ENCODE assay signal across 25 cellular contexts in genomic region chr5:130651440-130651839, GRCh38.
A peak's percentile ranks its signal among the peaks of the same experiment; 100 is the strongest.
DNase-seq lines count a peak whose midpoint lies in the region; ATAC-seq, FAIRE-seq and TF ChIP-seq lines count a peak whose summit lies in the region.
"Had no signal": no experiment of that assay in that cellular context is flagged by ENCODE, and none has a peak within 500 bp of the region (broad histone marks: within the 10 kb centered on the region; RNA-seq: fewer than 3 reads in every experiment).

No MANE protein-coding gene starts in this region.

- H3K9me3 ChIP-seq in breast epithelium (no peaks in the 10 kb centered on the region), endodermal cell (ENCODE audit: control insufficient read depth, low read length) (no peaks in the 10 kb centered on the region), keratinocyte (ENCODE audit: control insufficient read depth, low read depth, low read length) (no peaks in the 10 kb centered on the region)
- H3K9me3 ChIP-seq: BLaER1, Caco-2, Peyer's patch had no signal

- H3K27me3 ChIP-seq in breast epithelium (no peaks in the 10 kb centered on the region), endodermal cell (ENCODE audit: control insufficient read depth, insufficient read depth, low read length, poor library complexity, severe bottlenecking) (no peaks in the 10 kb centered on the region), keratinocyte (ENCODE audit: control insufficient read depth, extremely low read depth, insufficient read depth, low read length) (no peaks in the 10 kb centered on the region)
- H3K27me3 ChIP-seq: BLaER1, Peyer's patch had no signal

- H3K27ac Mint-ChIP-seq in MCF 10A (ENCODE audit: low read depth, unreplicated experiment) (peak overlapping the region; percentile 36), endodermal cell (no peak overlapping the region)
- no peak overlapping the region for H3K27ac Mint-ChIP-seq in activated CD4-positive, alpha-beta T cell treated with anti-CD3 and anti-CD28 coated beads for 36 hours
- H3K27ac Mint-ChIP-seq: CD4-positive, alpha-beta T cell; IgD-negative memory B cell had no signal

- no peak overlapping the region for H2AFZ ChIP-seq in keratinocyte (ENCODE audit: control insufficient read depth, low read length)
- H2AFZ ChIP-seq: GM23248 had no signal

- dilution Hi-C loops in keratinocyte (cut with MboI; ENCODE audit: extremely low pct_ligation_motif_present, low sequenced_read_pairs), result no loop called here

- TF ChIP-seq CTCF in MCF 10A (IDR thresholded peaks at IDR 0.05; ENCODE audit: unreplicated experiment), result no peak
- no peak for TF ChIP-seq CTCF in breast epithelium (IDR thresholded peaks at IDR 0.05)
- TF ChIP-seq CTCF in endodermal cell (conservative IDR thresholded peaks at IDR 0.05), result no peak
- no peak for TF ChIP-seq CTCF in keratinocyte (optimal IDR thresholded peaks at IDR 0.05 in 1 of 3, IDR thresholded peaks at IDR 0.05 in 1 of 3, conservative IDR thresholded peaks at IDR 0.05 in 1 of 3; ENCODE audit: extremely low read depth in 1 of 3, insufficient read depth in 2 of 3, low read length in 3 of 3)

- H4K20me1 ChIP-seq in keratinocyte (ENCODE audit: control insufficient read depth, extremely low read depth, insufficient read depth, low read length), result no peaks in the 10 kb centered on the region
- H4K20me1 ChIP-seq: BLaER1 had no signal

- H3K9ac ChIP-seq in endodermal cell (ENCODE audit: extremely low read depth, low read length, poor library complexity, severe bottlenecking), result no peak overlapping the region
- no peak overlapping the region for H3K9ac ChIP-seq in keratinocyte (ENCODE audit: control insufficient read depth, extremely low read depth, insufficient read depth, low read length)
- H3K9ac ChIP-seq: BLaER1, GM23248 had no signal

- POLR2A ChIA-PET in MCF 10A (lab: Yijun Ruan, JAX), result no interaction called here
- POLR2A ChIA-PET in activated CD4-positive, alpha-beta T cell treated with anti-CD3 and anti-CD28 coated beads for 36 hours (lab: Charles Lee), result no interaction called here

- H3K9me1 ChIP-seq in keratinocyte (ENCODE audit: control insufficient read depth, extremely low read depth, insufficient read depth, low read length), result no peaks in the 10 kb centered on the region

- H3K36me3 ChIP-seq in breast epithelium (no peaks in the 10 kb centered on the region), endodermal cell (ENCODE audit: control insufficient read depth, insufficient read depth, low read length) (no peaks in the 10 kb centered on the region), keratinocyte (ENCODE audit: control insufficient read depth in 2 of 2, extremely low read depth in 1 of 2, insufficient read depth in 2 of 2, low read length in 2 of 2) (no peaks in the 10 kb centered on the region)
- H3K36me3 ChIP-seq: BLaER1, Peyer's patch had no signal

- DNase-seq in MCF 10A (ENCODE audit: unreplicated experiment) (no peak), breast epithelium (ENCODE audit: low spot score in 2 of 2) (no peak), endodermal cell (peak; percentile 51), keratinocyte (ENCODE audit: low read depth, low spot score) (no peak), NCI-H510A (lab: John Stamatoyannopoulos, UW) (no peak), NCI-H345 treated with DMSO at 0.1 percent for 48 hours (lab: John Stamatoyannopoulos, UW; ENCODE audit: unreplicated experiment) (no peak)
- DNase-seq in activated CD4-positive, alpha-beta T cell treated with anti-CD3 and anti-CD28 coated beads for 36 hours, result no peak
- DNase-seq in activated CD4-positive, CD25-positive, alpha-beta regulatory T cell treated with anti-CD3 and anti-CD28 coated beads, Interleukin-2, amount 50 U/mL, for 72 hours, result no peak
- DNase-seq: ACHN; Caco-2; CD4-positive, alpha-beta T cell; DMS 273 treated with DMSO at 0.1 percent for 48 hours; DND-41; GM23248; Karpas-422; NCI-H1694 treated with DMSO at 0.1 percent for 48 hours; NCI-H510A treated with DMSO at 0.1 percent for 48 hours; NCI-H748 treated with DMSO at 0.1 percent for 48 hours; NK-92 treated with Interleukin-12 subunit alpha and Interleukin-12 subunit beta, amount 100 ng/mL, for 24 hours; Peyer's patch had no signal

- no peaks in the 10 kb centered on the region for H3K36me3 Mint-ChIP-seq in MCF 10A (ENCODE audit: insufficient read depth, unreplicated experiment)
- H3K36me3 Mint-ChIP-seq in endodermal cell (ENCODE audit: low read depth), result no peaks in the 10 kb centered on the region
- no peaks in the 10 kb centered on the region for H3K36me3 Mint-ChIP-seq in activated CD4-positive, alpha-beta T cell treated with anti-CD3 and anti-CD28 coated beads for 36 hours (ENCODE audit: low read depth)
- H3K36me3 Mint-ChIP-seq: IgD-negative memory B cell had no signal

- H3K79me2 ChIP-seq in keratinocyte (ENCODE audit: control insufficient read depth, insufficient read depth, low read length), result no peaks in the 10 kb centered on the region

- H3K27ac ChIP-seq in breast epithelium, result no peak overlapping the region
- no peak overlapping the region for H3K27ac ChIP-seq in endodermal cell (ENCODE audit: low read depth, low read length)
- peak overlapping the region; percentile 56 for H3K27ac ChIP-seq in keratinocyte (ENCODE audit: control insufficient read depth, insufficient read depth, low read length)
- H3K27ac ChIP-seq: 22Rv1, BLaER1, GM23248, Peyer's patch had no signal

- no peaks in the 10 kb centered on the region for H3K27me3 Mint-ChIP-seq in MCF 10A (ENCODE audit: insufficient read depth, unreplicated experiment)
- H3K27me3 Mint-ChIP-seq in endodermal cell (ENCODE audit: insufficient read depth), result no peaks in the 10 kb centered on the region
- H3K27me3 Mint-ChIP-seq in activated CD4-positive, alpha-beta T cell treated with anti-CD3 and anti-CD28 coated beads for 36 hours, result peaks cover 9% of the 10 kb centered on the region
- H3K27me3 Mint-ChIP-seq: IgD-negative memory B cell had no signal

- no peak for FAIRE-seq in keratinocyte (lab: Jason Lieb, UNC)
- FAIRE-seq: GM12891 had no signal

- H3K4me1 ChIP-seq in breast epithelium (no peaks in the 10 kb centered on the region), endodermal cell (ENCODE audit: control insufficient read depth, insufficient read depth, low read length) (no peaks in the 10 kb centered on the region), keratinocyte (ENCODE audit: control insufficient read depth, extremely low read depth, insufficient read depth, low read length) (peaks cover 9% of the 10 kb centered on the region)
- H3K4me1 ChIP-seq: BLaER1, Caco-2, Peyer's patch had no signal

- ATAC-seq in activated CD4-positive, alpha-beta T cell treated with anti-CD3 and anti-CD28 coated beads for 36 hours, result no peak
- ATAC-seq: SK-N-SH treated with all-trans-retinoic acid at 6 μM for 48 hours had no signal

- H3K4me2 ChIP-seq in keratinocyte (ENCODE audit: control insufficient read depth, extremely low read depth, insufficient read depth, low read depth, low read length), result no peak overlapping the region
- H3K4me2 ChIP-seq: BLaER1 had no signal

- no TSS peak for BruUV-seq in MCF 10A (replicated peaks; lab: Mats Ljungman, UMichigan)

- TF ChIP-seq POLR2A in breast epithelium (IDR thresholded peaks at IDR 0.05), result no peak

- H3K4me1 Mint-ChIP-seq in MCF 10A (ENCODE audit: insufficient read depth, unreplicated experiment) (peaks cover 13% of the 10 kb centered on the region), endodermal cell (no peaks in the 10 kb centered on the region)
- H3K4me1 Mint-ChIP-seq in activated CD4-positive, alpha-beta T cell treated with anti-CD3 and anti-CD28 coated beads for 36 hours, result no peaks in the 10 kb centered on the region
- H3K4me1 Mint-ChIP-seq: IgD-negative memory B cell had no signal

- WGBS in endodermal cell (ENCODE audit: insufficient coverage in 1 of 2, insufficient read length in 1 of 2), 2 experiments, result 83 to 86% methylated on average over 1 of the region's 1 CpG

- intact Hi-C loops in MCF 10A (cut with micrococcal nuclease), result no loop called here
- intact Hi-C loops in breast epithelium (cut with DNase I; ENCODE audit: low total_unique reads), result no loop called here
- intact Hi-C loops in activated CD4-positive, alpha-beta T cell treated with anti-CD3 and anti-CD28 coated beads for 36 hours (cut with DNase I, micrococcal nuclease), result no loop called here

- H3K9me3 Mint-ChIP-seq in MCF 10A (ENCODE audit: unreplicated experiment) (no peaks in the 10 kb centered on the region), endodermal cell (no peaks in the 10 kb centered on the region)
- no peaks in the 10 kb centered on the region for H3K9me3 Mint-ChIP-seq in activated CD4-positive, alpha-beta T cell treated with anti-CD3 and anti-CD28 coated beads for 36 hours (ENCODE audit: low read depth)
- H3K9me3 Mint-ChIP-seq: CD4-positive, alpha-beta T cell; IgD-negative memory B cell had no signal

- CTCF ChIA-PET in MCF 10A (lab: Yijun Ruan, JAX), result interaction anchor here (0.8 to 1.3 kb wide), 2 partner anchors 8 to 10 kb away, joined by 3 to 4 read pairs; no protein-coding TSS in a partner anchor
- CTCF ChIA-PET in activated CD4-positive, alpha-beta T cell treated with anti-CD3 and anti-CD28 coated beads for 36 hours (lab: Charles Lee), result no interaction called here

- H3K4me3 Mint-ChIP-seq in MCF 10A (ENCODE audit: unreplicated experiment) (no peak overlapping the region), endodermal cell (no peak overlapping the region)
- H3K4me3 Mint-ChIP-seq in activated CD4-positive, alpha-beta T cell treated with anti-CD3 and anti-CD28 coated beads for 36 hours, result no peak overlapping the region
- H3K4me3 Mint-ChIP-seq: CD4-positive, alpha-beta T cell; IgD-negative memory B cell had no signal

- H3K4me3 ChIP-seq in breast epithelium (no peak overlapping the region), endodermal cell (ENCODE audit: low read length) (no peak overlapping the region), keratinocyte (ENCODE audit: control insufficient read depth in 2 of 3, extremely low read depth in 1 of 3, insufficient read depth in 2 of 3, low read depth in 1 of 3, low read length in 3 of 3) (no peak overlapping the region)
- H3K4me3 ChIP-seq: BLaER1, GM23248, Peyer's patch had no signal
